ENCODE assay signal across 20 cellular contexts in genomic region chr12:15596174-15596573, GRCh38.
A peak's percentile ranks its signal among the peaks of the same experiment; 100 is the strongest.
DNase-seq lines count a peak whose midpoint lies in the region; ATAC-seq, FAIRE-seq and TF ChIP-seq lines count a peak whose summit lies in the region.
"Had no signal": no experiment of that assay in that cellular context is flagged by ENCODE, and none has a peak within 500 bp of the region (broad histone marks: within the 10 kb centered on the region; RNA-seq: fewer than 3 reads in every experiment).

No MANE protein-coding gene starts in this region.

- DNase-seq in A549 (ENCODE audit: low read depth in 1 of 2, low spot score in 1 of 2), result no peak
- DNase-seq in dermis blood vessel endothelial cell, result peak; percentile 44
- no peak for DNase-seq in HepG2 (ENCODE audit: low spot score)
- DNase-seq in gastrocnemius medialis, result no peak
- DNase-seq in AG08396 (ENCODE audit: low spot score), result no peak
- DNase-seq: Calu3; CD8-positive, alpha-beta T cell; GF-D8; HFFc6; NCI-H1417; NCI-H187 treated with DMSO at 0.1 percent for 48 hours; NCI-H226; NCI-H524; PC-3; RPMI8226; SIG-M5 had no signal

- H3K9ac ChIP-seq in HepG2 (ENCODE audit: insufficient read depth, low read depth, low read length), result no peak overlapping the region
- H3K9ac ChIP-seq: BLaER1, KMS-11 had no signal

- in situ Hi-C loops in HepG2 (cut with HindIII; ENCODE audit: extremely low pct_ligation_motif_present, low pct_unique_long_range_greater_than_20kb), result no loop called here
- in situ Hi-C loops in gastrocnemius medialis (cut with MboI; ENCODE audit: low sequenced_read_pairs in 4 of 4), result loop anchor here in 3 of 4 donors (5.0 kb wide), 1 partner anchor 256 kb away; no protein-coding TSS in a partner anchor

- TF ChIP-seq POLR2A in A549 (IDR thresholded peaks at IDR 0.05; ENCODE audit: low read length) (no peak), HepG2 (IDR thresholded peaks at IDR 0.05; ENCODE audit: insufficient read depth in 1 of 2, low read depth in 2 of 2, low read length in 2 of 2) (no peak), gastrocnemius medialis (IDR thresholded peaks at IDR 0.05) (no peak)

- intact Hi-C loops in HepG2 (cut with micrococcal nuclease; ENCODE audit: unreplicated experiment), result no loop called here
- intact Hi-C loops in gastrocnemius medialis (cut with DNase I; ENCODE audit: low total_unique reads), result no loop called here

- H3K4me2 ChIP-seq in A549 (no peak overlapping the region), HepG2 (ENCODE audit: low read depth, low read length) (peak overlapping the region; percentile 10; the same call in 1 of the 2 replicates)
- H3K4me2 ChIP-seq: BLaER1, KMS-11 had no signal

- peak overlapping the region; percentile 34 for H2AFZ ChIP-seq in HepG2 (ENCODE audit: low read length)

- TF ChIP-seq RAD21 in A549 (conservative IDR thresholded peaks at IDR 0.05 in 1 of 2, IDR thresholded peaks at IDR 0.05 in 1 of 2) (no peak), HepG2 (CRISPR knock-in tag; IDR thresholded peaks at IDR 0.05) (no peak)

- no peaks in the 10 kb centered on the region for H4K20me1 ChIP-seq in HepG2 (ENCODE audit: insufficient read depth, low read length)
- H4K20me1 ChIP-seq: BLaER1 had no signal

- H3K27me3 ChIP-seq in HepG2 (ENCODE audit: control insufficient read depth in 1 of 2, insufficient read depth in 2 of 2, low read length in 2 of 2) (no peaks in the 10 kb centered on the region; a peak in 1 of 5 replicates), gastrocnemius medialis (no peaks in the 10 kb centered on the region)
- H3K27me3 ChIP-seq: BLaER1 had no signal

- no peaks in the 10 kb centered on the region for H3K79me2 ChIP-seq in HepG2 (ENCODE audit: insufficient read depth, low read length)

- TF ChIP-seq CTCF in A549 (IDR thresholded peaks at IDR 0.05), result no peak
- TF ChIP-seq CTCF in HepG2 (CRISPR knock-in tag; IDR thresholded peaks at IDR 0.05), result no peak
- TF ChIP-seq CTCF in gastrocnemius medialis (IDR thresholded peaks at IDR 0.05 in 4 of 5, conservative IDR thresholded peaks at IDR 0.05 in 1 of 5), result no peak

- WGBS in A549 (ENCODE audit: missing lambda C conversion rate), result 65% methylated on average over 5 of the region's 5 CpGs
- 30% methylated on average over 5 of the region's 5 CpGs for WGBS in HepG2 (ENCODE audit: low lambda C conversion rate)

- H3K4me1 ChIP-seq in A549 (peaks cover 35% of the 10 kb centered on the region), HepG2 (ENCODE audit: insufficient read depth, low read length) (peaks cover 40% of the 10 kb centered on the region), gastrocnemius medialis (peaks cover 4 to 11% of the 10 kb centered on the region in 2 donors)
- H3K4me1 ChIP-seq: BLaER1 had no signal

- no peak overlapping the region for H3K4me3 ChIP-seq in A549
- no peak overlapping the region for H3K4me3 ChIP-seq in HepG2 (replicated peaks in 1 of 3; ENCODE audit: insufficient read depth in 1 of 3, low read depth in 2 of 3, low read length in 3 of 3)
- no peak overlapping the region for H3K4me3 ChIP-seq in gastrocnemius medialis
- H3K4me3 ChIP-seq: BLaER1 had no signal

- BruUV-seq in HepG2 (replicated peaks; lab: Mats Ljungman, UMichigan), result no TSS peak

- POLR2A ChIA-PET in A549 (lab: Yijun Ruan, JAX), result no interaction called here
- POLR2A ChIA-PET in HepG2 (lab: Yijun Ruan, JAX), result no interaction called here

- H3K27ac ChIP-seq in A549, result peak overlapping the region; percentile 7 to 8; a peak in 1 of 6 replicates
- H3K27ac ChIP-seq in HepG2 (ENCODE audit: extremely low read length, insufficient read depth, low read length), result no peak overlapping the region
- peak overlapping the region in 3 of 4 donors; percentile 0 to 13 (median 2) for H3K27ac ChIP-seq in gastrocnemius medialis
- H3K27ac ChIP-seq: BLaER1, KMS-11 had no signal

- TF ChIP-seq EP300 in A549 (IDR thresholded peaks at IDR 0.05) (no peak), HepG2 (IDR thresholded peaks at IDR 0.05; ENCODE audit: low read depth in 2 of 2, low read length in 2 of 2) (no peak), HepG2 (CRISPR knock-in tag; IDR thresholded peaks at IDR 0.05; ENCODE audit: borderline replicate concordance) (no peak)

- no peaks in the 10 kb centered on the region for H3K9me3 ChIP-seq in A549
- H3K9me3 ChIP-seq in HepG2 (ENCODE audit: low read length), result no peaks in the 10 kb centered on the region
- no peaks in the 10 kb centered on the region for H3K9me3 ChIP-seq in gastrocnemius medialis
- H3K9me3 ChIP-seq: BLaER1 had no signal

- ATAC-seq in A549 (no peak), HepG2 (no peak), gastrocnemius medialis (no peak), GM21723 (IDR thresholded peaks at IDR 0.05; ENCODE audit: unreplicated experiment) (no peak), HG03354 (IDR thresholded peaks at IDR 0.05; ENCODE audit: poor library complexity, severe bottlenecking, unreplicated experiment) (no peak)
- ATAC-seq: CD8-positive, alpha-beta T cell; PC-3 had no signal

- no peaks in the 10 kb centered on the region for H3K36me3 ChIP-seq in HepG2 (replicated peaks in 1 of 2; ENCODE audit: control insufficient read depth in 1 of 2, insufficient read depth in 2 of 2, low read length in 2 of 2)
- no peaks in the 10 kb centered on the region for H3K36me3 ChIP-seq in gastrocnemius medialis
- H3K36me3 ChIP-seq: BLaER1 had no signal

- CTCF ChIA-PET in A549 (lab: Yijun Ruan, JAX) (interaction anchor here (1.1 to 1.2 kb wide), 2 partner anchors 12 to 193 kb away, joined by 3 to 4 read pairs; partner anchors contain the start of gene EPS8), HepG2 (lab: Yijun Ruan, JAX; ENCODE audit: low intra/inter-chr PET ratio, low total read pairs) (no interaction called here)

- FAIRE-seq in A549 (lab: Jason Lieb, UNC) (no peak), HepG2 (lab: Jason Lieb, UNC) (no peak)

TF ChIP-seq in A549, 52 proteins besides CTCF, POLR2A, EP300 and RAD21 (continues in another document):
- TF ChIP-seq MYC (IDR thresholded peaks at IDR 0.05; ENCODE audit: borderline replicate concordance, low read length), result no peak
- no peak for TF ChIP-seq FOSL2 (IDR thresholded peaks at IDR 0.05)
- TF ChIP-seq FOSL2 (CRISPR knock-in tag; IDR thresholded peaks at IDR 0.05), result no peak
- TF ChIP-seq HOXA7 (CRISPR knock-in tag; IDR thresholded peaks at IDR 0.05), result no peak
- TF ChIP-seq HEYL (CRISPR knock-in tag; IDR thresholded peaks at IDR 0.05), result no peak
- TF ChIP-seq SMC3 (IDR thresholded peaks at IDR 0.05), result no peak
- no peak for TF ChIP-seq JUN (IDR thresholded peaks at IDR 0.05)
- TF ChIP-seq PBX3 (IDR thresholded peaks at IDR 0.05), result no peak
- no peak for TF ChIP-seq HMGXB4 (CRISPR knock-in tag; IDR thresholded peaks at IDR 0.05; ENCODE audit: borderline replicate concordance)

TF ChIP-seq in HepG2, 621 proteins besides CTCF, POLR2A, EP300 and RAD21 (continues in another document):
- TF ChIP-seq ZKSCAN5 (CRISPR knock-in tag; IDR thresholded peaks at IDR 0.05) (no peak), ZXDC (CRISPR knock-in tag; IDR thresholded peaks at IDR 0.05) (no peak), ZNF160 (CRISPR knock-in tag; IDR thresholded peaks at IDR 0.05) (no peak), ZNF713 (CRISPR knock-in tag; IDR thresholded peaks at IDR 0.05) (no peak), NBN (conservative IDR thresholded peaks at IDR 0.05) (no peak), ARID3A (IDR thresholded peaks at IDR 0.05; ENCODE audit: low read depth, low read length) (no peak), ZNF235 (CRISPR knock-in tag; IDR thresholded peaks at IDR 0.05; ENCODE audit: borderline replicate concordance) (no peak), ZBTB34 (CRISPR knock-in tag; IDR thresholded peaks at IDR 0.05) (no peak), NR2F1 (CRISPR knock-in tag; IDR thresholded peaks at IDR 0.05) (no peak), RFX5 (IDR thresholded peaks at IDR 0.05; ENCODE audit: low read depth, low read length) (no peak), SMARCC2 (IDR thresholded peaks at IDR 0.05) (no peak)
